18 cellular contexts compared by ENCODE assay signal in genomic region chr5:53547226-53547625, GRCh38. TPM values are rescaled to one million over a fixed set of nuclear protein-coding genes. Genes with fewer than 3 reads are reported as not detected.
DNase-seq lines count a peak whose midpoint lies in the region; ATAC-seq, FAIRE-seq and TF ChIP-seq lines count a peak whose summit lies in the region.
"Had no signal": no experiment of that assay in that cellular context is flagged by ENCODE, and none has a peak within 500 bp of the region (broad histone marks: within the 10 kb centered on the region; RNA-seq: fewer than 3 reads in every experiment).

No MANE protein-coding gene starts in this region.

- no peak overlapping the region for H2AFZ ChIP-seq in H9 (ENCODE audit: low read length)
- H2AFZ ChIP-seq in H1 (ENCODE audit: low read length), result 0 out of 2 replicates have a peak overlapping the region, but pooled peaks have one; percentile 74
- no peak overlapping the region for H2AFZ ChIP-seq in neural progenitor cell (replicated peaks)

- H2BK5ac ChIP-seq in H9 (ENCODE audit: insufficient read length, low read length), result no peak overlapping the region
- H2BK5ac ChIP-seq in H1 (ENCODE audit: low read depth, low read length), result no peak overlapping the region

- FAIRE-seq in H1 (lab: Jason Lieb, UNC), result no peak
- FAIRE-seq: A204.1, GM12878, GM18507 had no signal

- no peak overlapping the region for H3T11ph ChIP-seq in H9 (ENCODE audit: low read length)

- H3K4me1 Mint-ChIP-seq in H9 (peaks cover 44 to 47% of the 10 kb centered on the region in 2 experiments), neural progenitor cell (peaks cover 44% of the 10 kb centered on the region)
- H3K4me1 Mint-ChIP-seq: B cell; CD4-positive, alpha-beta memory T cell; IgD-negative memory B cell had no signal

- no peak for TF ChIP-seq POLR2A in H1 (IDR thresholded peaks at IDR 0.05; ENCODE audit: control extremely low read depth in 1 of 2, low read depth in 2 of 2, low read length in 2 of 2)
- no peak for TF ChIP-seq POLR2A in upper lobe of left lung (IDR thresholded peaks at IDR 0.05)

- WGBS in H9 (ENCODE audit: extremely low coverage, insufficient read length, low lambda C conversion rate), result no CpG with 5 or more reads among the region's 4 CpGs
- 92% methylated on average over 4 of the region's 4 CpGs; no CpG with 5 or more reads in 1 of the 2 experiments for WGBS in H1 (ENCODE audit: extremely low coverage in 1 of 2, insufficient coverage in 1 of 2, insufficient read length in 1 of 2, insufficient replicate concordance in 2 of 2, low coverage in 1 of 2, low lambda C conversion rate in 2 of 2, missing lambda C conversion rate in 1 of 2), 2 experiments
- WGBS in upper lobe of left lung, 2 donors, result 89 to 94% methylated on average over 4 of the region's 4 CpGs

- H3K27me3 ChIP-seq in H9 (ENCODE audit: insufficient read depth, low read length) (no peaks in the 10 kb centered on the region), MG63 (no peaks in the 10 kb centered on the region), H1 (replicated peaks in 1 of 4; ENCODE audit: control insufficient read depth in 3 of 4, extremely low read depth in 1 of 4, insufficient read depth in 3 of 4, low read length in 3 of 4) (no peaks in the 10 kb centered on the region), neural progenitor cell (no peaks in the 10 kb centered on the region), upper lobe of left lung (no peaks in the 10 kb centered on the region)

- H2AK5ac ChIP-seq in H9 (ENCODE audit: insufficient read length, low read length), result no peak overlapping the region
- no peak overlapping the region for H2AK5ac ChIP-seq in H1 (ENCODE audit: low read depth, low read length)

- H3K23ac ChIP-seq in H9 (ENCODE audit: insufficient read length, low read depth, low read length) (no peak overlapping the region), H1 (ENCODE audit: insufficient read length) (no peak overlapping the region)

- H2BK12ac ChIP-seq in H9 (ENCODE audit: insufficient read length, low read depth, low read length), result no peak overlapping the region
- no peak overlapping the region; the same call in 1 of the 2 replicates for H2BK12ac ChIP-seq in H1 (ENCODE audit: low read depth, low read length)

- no peak overlapping the region for H2BK20ac ChIP-seq in H9 (ENCODE audit: low read depth, low read length, poor library complexity, severe bottlenecking)
- no peak overlapping the region for H2BK20ac ChIP-seq in H1 (ENCODE audit: low read length)

- peak overlapping the region in 2 of 3 experiments; percentile 59 to 75; a peak in 3 of 7 replicates for H3K27ac Mint-ChIP-seq in H9
- H3K27ac Mint-ChIP-seq in neural progenitor cell, result peak overlapping the region; percentile 93
- H3K27ac Mint-ChIP-seq: B cell; CD4-positive, alpha-beta memory T cell; IgD-negative memory B cell had no signal

- H3K4ac ChIP-seq in H9 (ENCODE audit: low read depth, low read length), result no peak overlapping the region
- H3K4ac ChIP-seq in H1 (replicated peaks; ENCODE audit: insufficient read length, low read depth, low read length), result no peak overlapping the region

- H2BK120ac ChIP-seq in H9 (ENCODE audit: low read depth, low read length, poor library complexity, severe bottlenecking), result no peak overlapping the region
- H2BK120ac ChIP-seq in H1 (replicated peaks; ENCODE audit: low read depth, low read length), result no peak overlapping the region

- H3K4me3 Mint-ChIP-seq in H9 (no peak overlapping the region), neural progenitor cell (no peak overlapping the region)
- H3K4me3 Mint-ChIP-seq: B cell; CD4-positive, alpha-beta memory T cell; IgD-negative memory B cell had no signal

- H4K5ac ChIP-seq in H9 (ENCODE audit: insufficient read length, low read depth, low read length) (no peak overlapping the region), H1 (ENCODE audit: insufficient read length, low read depth, low read length) (no peak overlapping the region)

- TF ChIP-seq CTCF in H9 (conservative IDR thresholded peaks at IDR 0.05), result no peak
- TF ChIP-seq CTCF in H1 (IDR thresholded peaks at IDR 0.05; ENCODE audit: control extremely low read depth in 1 of 3, insufficient read depth in 1 of 3, low read depth in 1 of 3, low read length in 3 of 3), result no peak
- no peak for TF ChIP-seq CTCF in neural progenitor cell (IDR thresholded peaks at IDR 0.05)
- TF ChIP-seq CTCF in upper lobe of left lung (IDR thresholded peaks at IDR 0.05), result no peak

- H3K9me3 Mint-ChIP-seq in H9 (peaks cover 4 to 9% of the 10 kb centered on the region in 2 experiments), neural progenitor cell (peaks cover 4% of the 10 kb centered on the region)
- H3K9me3 Mint-ChIP-seq: CD4-positive, alpha-beta memory T cell; IgD-negative memory B cell had no signal

- H3K14ac ChIP-seq in H9 (ENCODE audit: insufficient read depth, low read length) (no peak overlapping the region), H1 (ENCODE audit: insufficient read length) (no peak overlapping the region)

- H3K4me3 ChIP-seq in MG63 (peak overlapping the region; percentile 1; the same call in 1 of the 2 replicates), H1 (ENCODE audit: extremely low read depth in 1 of 4, insufficient read depth in 2 of 4, low read depth in 3 of 4, low read length in 4 of 4) (no peak overlapping the region), neural progenitor cell (no peak overlapping the region), upper lobe of left lung (no peak overlapping the region)
- H3K4me3 ChIP-seq: GM12878 had no signal

- peaks cover 49% of the 10 kb centered on the region for H3F3A ChIP-seq in neural progenitor cell (ENCODE audit: low read depth)

- H4K8ac ChIP-seq in H9 (replicated peaks; ENCODE audit: insufficient read length, low read depth, low read length), result no peak overlapping the region
- H4K8ac ChIP-seq in H1 (ENCODE audit: extremely low read depth, insufficient read depth, low read length), result no peak overlapping the region

- H3K79me1 ChIP-seq in H9 (ENCODE audit: insufficient read depth, low read depth, low read length, poor library complexity, severe bottlenecking) (no peaks in the 10 kb centered on the region), H1 (ENCODE audit: low read depth, low read length) (no peaks in the 10 kb centered on the region)

- H3K23me2 ChIP-seq in H9 (ENCODE audit: insufficient read length, low read depth, low read length, poor library complexity, severe bottlenecking) (no peaks in the 10 kb centered on the region), H1 (ENCODE audit: low read depth, low read length) (no peaks in the 10 kb centered on the region)

- H2BK15ac ChIP-seq in H9 (ENCODE audit: low read depth, low read length) (no peak overlapping the region), H1 (ENCODE audit: low read length) (no peak overlapping the region)

- TF ChIP-seq RAD21 in H1 (IDR thresholded peaks at IDR 0.05 in 1 of 2, conservative IDR thresholded peaks at IDR 0.05 in 1 of 2; ENCODE audit: low read depth in 2 of 2, low read length in 2 of 2), result no peak

- H3K9ac ChIP-seq in H9 (ENCODE audit: extremely low read depth, insufficient read length, low read length) (no peak overlapping the region), H1 (replicated peaks in 1 of 4; ENCODE audit: extremely low read depth in 1 of 4, low read depth in 3 of 4, low read length in 3 of 4) (no peak overlapping the region), neural progenitor cell (no peak overlapping the region)

- peaks cover 2 to 8% (median 6%) of the 10 kb centered on the region in 3 experiments; a peak in 4 of 7 replicates for H3K36me3 Mint-ChIP-seq in H9 (ENCODE audit: insufficient read depth in 1 of 3, low read depth in 3 of 3)
- no peaks in the 10 kb centered on the region for H3K36me3 Mint-ChIP-seq in neural progenitor cell
- H3K36me3 Mint-ChIP-seq: CD4-positive, alpha-beta memory T cell; IgD-negative memory B cell had no signal

- no peak overlapping the region for H3K4me2 ChIP-seq in H9 (ENCODE audit: insufficient read depth, insufficient read length, low read length)
- H3K4me2 ChIP-seq in H1 (ENCODE audit: insufficient read depth in 1 of 2, low read depth in 2 of 2, low read length in 2 of 2), result no peak overlapping the region
- peak overlapping the region; percentile 76 for H3K4me2 ChIP-seq in neural progenitor cell

- no peaks in the 10 kb centered on the region for H4K20me1 ChIP-seq in H9 (ENCODE audit: control insufficient read depth, insufficient read depth, insufficient read length)
- H4K20me1 ChIP-seq in H1 (replicated peaks in 1 of 2; ENCODE audit: control insufficient read depth in 1 of 2, insufficient read depth in 2 of 2, low read length in 2 of 2), result no peaks in the 10 kb centered on the region
- H4K20me1 ChIP-seq in neural progenitor cell (ENCODE audit: low read depth), result no peaks in the 10 kb centered on the region

- H3K27ac ChIP-seq in H9 (ENCODE audit: insufficient read length, low read depth, low read length) (no peak overlapping the region), H1 (ENCODE audit: low read depth, low read length) (no peak overlapping the region), neural progenitor cell (peak overlapping the region; percentile 53), upper lobe of left lung (no peak overlapping the region)
- H3K27ac ChIP-seq: C4-2B, HL-60 had no signal

- H3K56ac ChIP-seq in H9 (ENCODE audit: insufficient read length, low read depth, low read length) (no peak overlapping the region), H1 (replicated peaks; ENCODE audit: insufficient read length, low read depth, low read length) (no peak overlapping the region)

- ATAC-seq in upper lobe of left lung (ENCODE audit: low FRiP score in 2 of 2), result no peak
- no peak for ATAC-seq in GM18870 (IDR thresholded peaks at IDR 0.05; ENCODE audit: unreplicated experiment)
- ATAC-seq: GM12878 had no signal

- DNase-seq in H9, result no peak
- DNase-seq in MG63, result no peak
- DNase-seq in H1 (ENCODE audit: low read depth in 1 of 2, low spot score in 2 of 2), result no peak
- DNase-seq in neural progenitor cell (ENCODE audit: low spot score), result no peak
- DNase-seq in upper lobe of left lung, result no peak
- no peak for DNase-seq in LoVo (ENCODE audit: low spot score)
- DNase-seq: CD4-positive, alpha-beta memory T cell; DMS79; GOT3; HCEC 1CT had no signal

- H3K27me3 Mint-ChIP-seq in H9 (ENCODE audit: low read depth) (no peaks in the 10 kb centered on the region), neural progenitor cell (ENCODE audit: insufficient read depth, low read depth) (no peaks in the 10 kb centered on the region)

- CTCF ChIA-PET in H1 (lab: Charles Lee; ENCODE audit: partially characterized antibody), result interaction anchor here (1.1 kb wide), 1 partner anchor 66 kb away, joined by 3 read pairs; no protein-coding TSS in a partner anchor

- TF ChIP-seq EP300 in H1 (IDR thresholded peaks at IDR 0.05; ENCODE audit: borderline replicate concordance in 1 of 2, low read depth in 2 of 2, low read length in 2 of 2) (no peak), upper lobe of left lung (IDR thresholded peaks at IDR 0.05) (no peak)

- H4K91ac ChIP-seq in H9 (ENCODE audit: insufficient read length, low read depth, low read length) (no peak overlapping the region), H1 (replicated peaks; ENCODE audit: insufficient read length, low read length) (no peak overlapping the region)

- POLR2A ChIA-PET in H1 (lab: Charles Lee; ENCODE audit: partially characterized antibody), result interaction anchor here (1.0 to 1.2 kb wide), 2 partner anchors 10 to 13 kb away, joined by 3 to 5 read pairs; partner anchors contain the start of gene NDUFS4

- H3K18ac ChIP-seq in H9 (ENCODE audit: insufficient read length, low read depth, low read length), result no peak overlapping the region
- H3K18ac ChIP-seq in H1 (ENCODE audit: extremely low read depth, low read length), result no peak overlapping the region

- H3K36me3 ChIP-seq in MG63 (no peaks in the 10 kb centered on the region), H1 (ENCODE audit: control insufficient read depth in 2 of 4, insufficient read depth in 4 of 4, low read length in 3 of 4) (no peaks in the 10 kb centered on the region), neural progenitor cell (no peaks in the 10 kb centered on the region), upper lobe of left lung (no peaks in the 10 kb centered on the region)

- H3K9me3 ChIP-seq in H9 (ENCODE audit: control insufficient read depth, low read depth, low read length) (no peaks in the 10 kb centered on the region), MG63 (no peaks in the 10 kb centered on the region), H1 (ENCODE audit: insufficient read depth in 2 of 2, low read depth in 1 of 2, low read length in 1 of 2) (no peaks in the 10 kb centered on the region), neural progenitor cell (ENCODE audit: low read depth) (no peaks in the 10 kb centered on the region), upper lobe of left lung (no peaks in the 10 kb centered on the region)

- H3K4me1 ChIP-seq in H9 (ENCODE audit: insufficient read depth, low read length), result peaks cover 2% of the 10 kb centered on the region; the same call in 1 of the 2 replicates
- peaks cover 0 to 10% (median 5%) of the 10 kb centered on the region in 4 experiments; a peak in 3 of 7 replicates for H3K4me1 ChIP-seq in H1 (replicated peaks in 1 of 4; ENCODE audit: control insufficient read depth in 3 of 4, insufficient read depth in 4 of 4, low read length in 3 of 4)
- peaks cover 53% of the 10 kb centered on the region for H3K4me1 ChIP-seq in neural progenitor cell
- H3K4me1 ChIP-seq in upper lobe of left lung, result no peaks in the 10 kb centered on the region

- H3K79me2 ChIP-seq in H9 (ENCODE audit: insufficient read depth, low read length) (no peaks in the 10 kb centered on the region), H1 (ENCODE audit: control insufficient read depth in 1 of 2, insufficient read depth in 2 of 2, low read length in 2 of 2) (no peaks in the 10 kb centered on the region), neural progenitor cell (ENCODE audit: low read depth) (no peaks in the 10 kb centered on the region)

RNA-seq across cellular contexts. Expression of gene NDUFS4, which starts 13.2 kb away (rescaled TPM):
- total RNA-seq in H9 (2021) (92.9 and 95.9 TPM in 2 replicates), neural progenitor cell (ENCODE audit: low replicate concordance) (133 and 183 TPM in 2 replicates), upper lobe of left lung (10 to 100 TPM; 19.9 to 68.5 (median 51.5) TPM)
- 136 and 216 TPM in 2 replicates for total RNA-seq in MG63 (2014; rRNA removed; shearing (Covaris generic); ENCODE audit: low replicate concordance)
- total RNA-seq in H1 (2021; fragmentation: NEBNext Ultra II Directional; extraction: Animal tissue kit (Norgen Biotek cat#: 25700)), result 75.9 and 77.0 TPM in 2 replicates
- 39.5 and 74.6 TPM in 2 replicates for polyA plus RNA-seq in H1 (2011; rRNA removed)
- 106 TPM for polyA plus RNA-seq in H1 (2011; cell fraction: cytosol; rRNA removed)
- polyA plus RNA-seq in H1 (2011; cell fraction: nucleus; rRNA removed), result 22.7 TPM
- polyA plus RNA-seq in H1 (2012, experiment 1 of 2), result 66.5 to 100 TPM (median 68.0 TPM) in 4 replicates
- polyA plus RNA-seq in H1 (2012, experiment 2 of 2), result 47.0 TPM
- 104 TPM for polyA plus RNA-seq in H1 (2013, experiment 1 of 2)
- polyA plus RNA-seq in H1 (2013, experiment 2 of 2), result 100 TPM
- 23.6 and 33.0 TPM in 2 replicates for polyA minus RNA-seq in H1 (2011; rRNA and poly(A)+ RNA removed)
- 14.5 TPM for polyA minus RNA-seq in H1 (2011; cell fraction: cytosol; rRNA and poly(A)+ RNA removed)
- polyA minus RNA-seq in H1 (2011; cell fraction: nucleus; rRNA and poly(A)+ RNA removed), result 26.5 TPM
